In genomic region chr12:3083949-3084348, GRCh38 we compare ENCODE assay signal across 12 cellular contexts. TPM values are rescaled to one million over a fixed set of nuclear protein-coding genes. Genes with fewer than 3 reads are reported as not detected.
A peak's percentile ranks its signal among the peaks of the same experiment; 100 is the strongest.
DNase-seq lines count a peak whose midpoint lies in the region; ATAC-seq and TF ChIP-seq lines count a peak whose summit lies in the region.
"Had no signal": no experiment of that assay in that cellular context is flagged by ENCODE, and none has a peak within 500 bp of the region (broad histone marks: within the 10 kb centered on the region; RNA-seq: fewer than 3 reads in every experiment).

No MANE protein-coding gene starts in this region.

- H3K27ac ChIP-seq in DND-41 (ENCODE audit: low read length) (no peak overlapping the region), right atrium auricular region (peak overlapping the region; percentile 46 to 73)

- H2AFZ ChIP-seq in DND-41 (ENCODE audit: low read depth, low read length), result peak overlapping the region; percentile 64; the same call in 1 of the 2 replicates

- H3K4me3 Mint-ChIP-seq in nephron progenitor cell (peak overlapping the region; percentile 7), CD14-positive monocyte (no peak overlapping the region)

- H3K36me3 ChIP-seq in DND-41 (ENCODE audit: insufficient read depth, low read length) (no peaks in the 10 kb centered on the region), right atrium auricular region (no peaks in the 10 kb centered on the region)

- H3K4me3 ChIP-seq in DND-41 (ENCODE audit: low read depth in 1 of 2, low read length in 2 of 2) (no peak overlapping the region), right atrium auricular region (no peak overlapping the region)

- H3K27ac Mint-ChIP-seq in nephron progenitor cell, result peak overlapping the region; percentile 79
- no peak overlapping the region for H3K27ac Mint-ChIP-seq in CD14-positive monocyte

- ATAC-seq in DND-41 (ENCODE audit: insufficient read depth, low read depth), result no peak; the same call in 2 of the 3 replicates

- H3K9me3 Mint-ChIP-seq in nephron progenitor cell, result peaks cover 9% of the 10 kb centered on the region
- H3K9me3 Mint-ChIP-seq in CD14-positive monocyte, result peaks cover 0 to 4% (median 0%) of the 10 kb centered on the region in 7 donors

- POLR2A ChIA-PET in GM10248 (lab: Yijun Ruan, JAX), result no interaction called here

- H3K79me2 ChIP-seq in DND-41 (ENCODE audit: insufficient read depth, low read length), result no peaks in the 10 kb centered on the region

- H3K9ac ChIP-seq in DND-41 (ENCODE audit: low read depth, low read length), result no peak overlapping the region

- CTCF ChIA-PET in GM10248 (lab: Yijun Ruan, JAX), result no interaction called here

- H3K27me3 ChIP-seq in DND-41 (ENCODE audit: insufficient read depth, low read length, poor library complexity), result no peaks in the 10 kb centered on the region
- no peaks in the 10 kb centered on the region for H3K27me3 ChIP-seq in right atrium auricular region

- H4K20me1 ChIP-seq in DND-41 (ENCODE audit: insufficient read depth, low read length), result no peaks in the 10 kb centered on the region

- H3K4me1 Mint-ChIP-seq in nephron progenitor cell (peaks cover 57% of the 10 kb centered on the region), CD14-positive monocyte (no peaks in the 10 kb centered on the region)

- H3K36me3 Mint-ChIP-seq in nephron progenitor cell (ENCODE audit: low read depth), result peaks cover 34% of the 10 kb centered on the region
- H3K36me3 Mint-ChIP-seq in CD14-positive monocyte, result no peaks in the 10 kb centered on the region

- H3K4me1 ChIP-seq in DND-41 (ENCODE audit: insufficient read depth, low read length) (0 out of 2 replicates have a peak, but pooled peaks cover 3% of the 10 kb centered on the region), right atrium auricular region (peaks cover 0 to 83% of the 10 kb centered on the region in 2 donors)

- TF ChIP-seq CTCF in DND-41 (IDR thresholded peaks at IDR 0.05; ENCODE audit: borderline replicate concordance, extremely low read depth, low read length, poor library complexity, severe bottlenecking), result no peak
- no peak for TF ChIP-seq CTCF in right atrium auricular region (IDR thresholded peaks at IDR 0.05)
- TF ChIP-seq CTCF in nephron progenitor cell (IDR thresholded peaks at IDR 0.05), result no peak
- no peak for TF ChIP-seq CTCF in CD14-positive monocyte (IDR thresholded peaks at IDR 0.05)
- TF ChIP-seq CTCF in GM10248 (IDR thresholded peaks at IDR 0.05; ENCODE audit: control extremely low read depth, extremely low read depth, low read depth, missing control alignments), result no peak

- intact Hi-C loops in CD14-positive monocyte (cut with micrococcal nuclease), result no loop called here

- peaks cover 3% of the 10 kb centered on the region for H3K27me3 Mint-ChIP-seq in nephron progenitor cell (ENCODE audit: low read depth, poor library complexity)
- peaks cover 8 to 47% (median 25%) of the 10 kb centered on the region in 3 donors for H3K27me3 Mint-ChIP-seq in CD14-positive monocyte (ENCODE audit: low read depth in 3 of 3)

- DNase-seq in DND-41 (no peak), UCSD-AML1 (lab: John Stamatoyannopoulos, UW; ENCODE audit: unreplicated experiment) (peak; percentile 34), right atrium auricular region (ENCODE audit: low spot score) (no peak), nephron progenitor cell (no peak), CD14-positive monocyte (ENCODE audit: low spot score) (no peak), GM10248 (ENCODE audit: extremely low spot score) (no peak), GF-D8 (lab: John Stamatoyannopoulos, UW) (no peak), NCI-H1092 (lab: John Stamatoyannopoulos, UW) (no peak)
- DNase-seq: GOT3, NCI-H345, occipital lobe had no signal

- H3K9me3 ChIP-seq in DND-41 (ENCODE audit: insufficient read depth, low read length, severe bottlenecking) (no peaks in the 10 kb centered on the region), right atrium auricular region (no peaks in the 10 kb centered on the region)

- H3K4me2 ChIP-seq in DND-41 (ENCODE audit: insufficient read depth, low read length), result no peak overlapping the region

RNA-seq across cellular contexts. Expression of gene TSPAN9, which starts 6.8 kb away (rescaled TPM):
- total RNA-seq in right atrium auricular region, result 100 to 1,000 TPM; 103 to 185 TPM
- polyA plus RNA-seq in CD14-positive monocyte, result under 1 TPM; 0.15 to 0.34 TPM
- total RNA-seq: T-helper 2 cell treated with Interferon-gamma antibody and Interleukin-4, amounts not matched to agents 100 ng/mL and 5 ng/mL, for 36 hours had no signal
